ENCODE assay signal across 18 cellular contexts in the genomic region with DNA sequence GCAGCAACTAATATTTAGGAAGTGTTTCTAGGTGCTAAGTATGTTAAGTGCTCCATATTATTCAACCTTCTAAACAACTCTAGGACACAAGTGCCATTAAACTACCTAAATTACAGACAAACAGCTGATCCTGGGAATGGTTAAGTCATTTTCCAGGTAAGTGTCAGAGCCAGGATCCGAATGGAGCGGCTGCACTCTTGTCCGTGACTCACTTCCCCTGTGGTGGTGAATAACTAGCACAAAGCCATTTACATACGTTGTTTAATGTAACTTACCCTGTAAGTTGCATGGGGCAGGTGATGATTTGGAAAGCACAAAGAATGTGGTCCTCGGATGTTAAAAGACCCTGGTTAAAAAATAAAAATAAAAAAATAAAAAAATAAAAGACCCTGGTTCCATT. TPM values are rescaled to one million over a fixed set of nuclear protein-coding genes. Genes with fewer than 3 reads are reported as not detected.
DNase-seq lines count a peak whose midpoint lies in the region.
"Had no signal": no experiment of that assay in that cellular context is flagged by ENCODE, and none has a peak within 500 bp of the region (broad histone marks: within the 10 kb centered on the region; RNA-seq: fewer than 3 reads in every experiment).

No MANE protein-coding gene starts in this region.

- H2BK15ac ChIP-seq in mesendoderm (replicated peaks; ENCODE audit: low read depth): no peak overlapping the region

- no peak overlapping the region for H3K4me2 ChIP-seq in mesendoderm (ENCODE audit: low read length)

- H3K27ac ChIP-seq in mesendoderm (ENCODE audit: low read depth, low read length): no peak overlapping the region

- peak; percentile 69 for DNase-seq in HT1080 (ENCODE audit: low read depth)
- peak; percentile 52 for DNase-seq in RKO (ENCODE audit: low spot score)
- peak; percentile 7 to 52 for DNase-seq in dermis microvascular lymphatic vessel endothelial cell (ENCODE audit: low read depth in 2 of 2)
- DNase-seq in mesendoderm: peak; percentile 8
- DNase-seq in pons (ENCODE audit: low spot score): no peak
- DNase-seq in activated naive CD4-positive, alpha-beta T cell treated with anti-CD3 and anti-CD28 coated beads, Interleukin-2, amount 50 U/mL, for 16 hours: no peak
- DNase-seq in HCEC 1CT: no peak
- DNase-seq: CD8-positive, alpha-beta T cell; DND-41; GOT3; KG1; MG63; NCI-H1417 treated with DMSO at 0.1 percent for 48 hours; NCI-H2029 treated with DMSO at 0.1 percent for 48 hours; NCI-H526 treated with DMSO at 0.1 percent for 48 hours; NK-92 treated with Interleukin-12 subunit alpha and Interleukin-12 subunit beta, amount 100 ng/mL, for 24 hours; OCI-M1 had no signal

- H3K18ac ChIP-seq in mesendoderm (ENCODE audit: low read length): no peak overlapping the region

- H2BK5ac ChIP-seq in mesendoderm (ENCODE audit: low read length): no peak overlapping the region

- H4K5ac ChIP-seq in mesendoderm (ENCODE audit: low read length): no peak overlapping the region

- no peak overlapping the region for H2AK5ac ChIP-seq in mesendoderm (ENCODE audit: low read length)

- no peaks in the 10 kb centered on the region for H3K36me3 ChIP-seq in mesendoderm (ENCODE audit: control insufficient read depth, insufficient read depth, low read length)
- H3K36me3 ChIP-seq: MG63 had no signal

- WGBS in mesendoderm (ENCODE audit: extremely low coverage, insufficient coverage, low lambda C conversion rate): no CpG with 5 or more reads among the region's 5 CpGs

- H3K9ac ChIP-seq in mesendoderm (ENCODE audit: low read length): no peak overlapping the region

- no peak overlapping the region for H3K23ac ChIP-seq in mesendoderm (ENCODE audit: low read length)

- no peaks in the 10 kb centered on the region for H3K79me1 ChIP-seq in mesendoderm (ENCODE audit: low read length)

- H3K4me3 ChIP-seq in mesendoderm (ENCODE audit: low read length): no peak overlapping the region
- H3K4me3 ChIP-seq: MG63 had no signal

- no peak overlapping the region for H2BK120ac ChIP-seq in mesendoderm (ENCODE audit: low read depth, low read length)

- peaks cover 3% of the 10 kb centered on the region for H3K4me1 ChIP-seq in mesendoderm (ENCODE audit: control insufficient read depth, low read depth, low read length)

- no peaks in the 10 kb centered on the region for H3K27me3 ChIP-seq in mesendoderm (ENCODE audit: insufficient read depth, low read length, poor library complexity)
- H3K27me3 ChIP-seq: MG63 had no signal

- H3K4ac ChIP-seq in mesendoderm (ENCODE audit: low read depth, low read length): no peak overlapping the region

- H3K79me2 ChIP-seq in mesendoderm (ENCODE audit: control insufficient read depth, insufficient read depth, low read length): no peaks in the 10 kb centered on the region

- H3K56ac ChIP-seq in mesendoderm (ENCODE audit: low read length): no peak overlapping the region

- no peak overlapping the region for H4K8ac ChIP-seq in mesendoderm (ENCODE audit: low read depth, low read length)

RNA-seq across cellular contexts. Expression of gene PRG2, which starts 8.8 kb away (rescaled TPM):
- total RNA-seq in HT1080 (2014; rRNA removed; shearing (Covaris generic)): not detected in 2 replicates
- 0.07 TPM in 1 of 2 replicates, not detected in the other for polyA plus RNA-seq in HT1080 (2015; cell fraction: cytosol; rRNA removed)
- polyA plus RNA-seq in HT1080 (2015; cell fraction: nucleus; rRNA removed): not detected in 2 replicates
- under 0.01 TPM in 1 of 2 replicates, not detected in the other for total RNA-seq in dermis microvascular lymphatic vessel endothelial cell
- 0.13 TPM for polyA plus RNA-seq in mesendoderm (2013, experiment 1 of 2)
- polyA plus RNA-seq in mesendoderm (2013, experiment 2 of 2): 0.08 TPM
- polyA plus RNA-seq: BJ had no signal

RNA-seq across cellular contexts. Expression of gene PRG3, which starts 18.3 kb away (rescaled TPM):
- total RNA-seq in HT1080 (2014; rRNA removed; shearing (Covaris generic)): not detected in 2 replicates
- polyA plus RNA-seq in HT1080 (2015; cell fraction: cytosol; rRNA removed): not detected in 2 replicates
- polyA plus RNA-seq in HT1080 (2015; cell fraction: nucleus; rRNA removed): not detected in 2 replicates
- not detected in 2 replicates for total RNA-seq in dermis microvascular lymphatic vessel endothelial cell
- polyA plus RNA-seq in mesendoderm (2013, experiment 1 of 2): not detected
- not detected for polyA plus RNA-seq in mesendoderm (2013, experiment 2 of 2)
- total RNA-seq: CD8-positive, alpha-beta T cell had no signal
- polyA plus RNA-seq: BJ had no signal

RNA-seq across cellular contexts. Expression of gene SLC43A3, which starts 27.7 kb away (rescaled TPM):
- total RNA-seq in HT1080 (2014; rRNA removed; shearing (Covaris generic)): 81.0 and 87.2 TPM in 2 replicates
- polyA plus RNA-seq in HT1080 (2015; cell fraction: cytosol; rRNA removed): 39.4 and 58.6 TPM in 2 replicates
- 80.0 and 114 TPM in 2 replicates for polyA plus RNA-seq in HT1080 (2015; cell fraction: nucleus; rRNA removed)
- total RNA-seq in dermis microvascular lymphatic vessel endothelial cell: 24.4 and 35.3 TPM in 2 replicates
- 28.3 TPM for polyA plus RNA-seq in mesendoderm (2013, experiment 1 of 2)
- 29.2 TPM for polyA plus RNA-seq in mesendoderm (2013, experiment 2 of 2)

Comparison
In these comparisons a context has a peak if more than half of its experiments do, and no peak if none do; other contexts are left out.
1. DNase-seq: peak in HT1080 (single experiment), RKO (single experiment), dermis microvascular lymphatic vessel endothelial cell (2 of 2) and mesendoderm (single experiment); none in pons (single experiment), activated naive CD4-positive, alpha-beta T cell treated with anti-CD3 and anti-CD28 coated beads, Interleukin-2, amount 50 U/mL, for 16 hours (single experiment) and HCEC 1CT (single experiment).